Comparison of ENCODE assay signal across 8 cellular contexts in the genomic region with DNA sequence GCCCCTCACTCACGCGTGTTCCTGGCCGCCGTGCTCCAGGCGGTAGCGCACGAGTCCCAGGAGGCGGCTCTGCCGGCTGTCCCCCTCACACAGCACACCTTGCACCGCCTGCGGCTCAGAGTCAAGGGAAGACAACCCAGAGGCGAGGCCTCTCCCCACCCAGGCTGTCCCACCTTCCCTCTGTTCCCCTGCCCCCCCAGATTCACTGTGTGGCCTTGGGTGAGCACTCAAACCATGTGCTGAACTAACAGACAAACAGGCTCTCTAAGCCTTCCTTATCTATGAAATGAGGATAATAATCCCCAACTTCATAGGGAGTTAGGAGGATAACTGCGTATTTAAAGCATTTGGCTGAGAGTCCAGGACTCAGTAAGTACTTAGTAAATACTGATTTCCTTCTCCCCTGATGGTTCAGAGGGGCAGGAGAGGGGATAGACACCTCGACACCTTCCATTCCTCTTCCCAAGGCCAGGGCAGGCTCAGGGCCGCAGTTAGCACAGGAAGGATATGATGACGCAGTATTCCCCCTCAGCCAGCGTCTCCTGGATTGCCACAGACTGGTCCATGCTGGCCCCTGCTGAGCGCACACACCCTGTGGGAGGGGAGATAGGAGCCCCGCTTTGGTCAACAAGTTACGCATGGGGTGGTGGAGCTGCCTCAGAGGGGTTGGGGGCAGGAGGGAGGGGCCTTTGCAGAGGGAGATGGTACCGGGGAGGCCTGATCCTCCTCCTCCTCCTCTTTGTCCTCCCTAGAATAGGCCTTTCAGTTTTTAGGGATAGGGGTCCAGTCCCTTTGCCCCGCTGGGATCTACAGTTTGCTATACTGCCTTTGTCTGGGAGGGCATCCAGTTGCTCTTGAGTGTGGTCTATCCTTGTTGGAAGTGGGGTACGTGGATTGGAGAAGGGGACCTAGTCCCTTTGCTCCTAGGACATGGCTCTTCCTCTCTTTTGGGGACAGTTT. TPM values are rescaled to one million over a fixed set of nuclear protein-coding genes. Genes with fewer than 3 reads are reported as not detected.
DNase-seq lines count a peak whose midpoint lies in the region; ATAC-seq, FAIRE-seq and TF ChIP-seq lines count a peak whose summit lies in the region.

No MANE protein-coding gene starts in this region.

- no peak for FAIRE-seq in astrocyte (lab: Jason Lieb, UNC)

- peak; percentile 51 for TF ChIP-seq POLR2A in IMR-90 (IDR thresholded peaks at IDR 0.05; ENCODE audit: low read depth, low read length)

- no peak for TF ChIP-seq CTCF in IMR-90 (conservative IDR thresholded peaks at IDR 0.05; ENCODE audit: low read depth, low read length)
- TF ChIP-seq CTCF in astrocyte (IDR thresholded peaks at IDR 0.05; ENCODE audit: insufficient read depth, low read depth, low read length): no peak

- H3K18ac ChIP-seq in IMR-90 (ENCODE audit: low read depth, low read length): peak overlapping the region; percentile 94

- peak overlapping the region; percentile 89 for H3K9ac ChIP-seq in IMR-90 (ENCODE audit: low read depth, low read length)
- H3K9ac ChIP-seq in astrocyte (ENCODE audit: low read length): peak overlapping the region; percentile 83

- peaks cover 11% of the 10 kb centered on the region for H3K4me1 Mint-ChIP-seq in astrocyte (ENCODE audit: low read depth, unreplicated experiment)

- peak; percentile 78 for ATAC-seq in IMR-90 (ENCODE audit: low read depth)
- ATAC-seq in GM21526 (IDR thresholded peaks at IDR 0.05; ENCODE audit: low FRiP score, unreplicated experiment): no peak

- H3K4me2 ChIP-seq in IMR-90 (ENCODE audit: low read depth, low read length): peak overlapping the region; percentile 87
- H3K4me2 ChIP-seq in astrocyte (ENCODE audit: low read length): peak overlapping the region; percentile 93

- CTCF ChIA-PET in IMR-90 (lab: Yijun Ruan, JAX): interaction anchor here (0.9 kb wide), 1 partner anchor 12 kb away, joined by 4 read pairs; no protein-coding TSS in a partner anchor

- H3K9me3 Mint-ChIP-seq in astrocyte (ENCODE audit: unreplicated experiment): no peaks in the 10 kb centered on the region

- peak overlapping the region; percentile 71 for H2BK20ac ChIP-seq in IMR-90 (ENCODE audit: low read depth, low read length)

- no peaks in the 10 kb centered on the region for H3K79me2 ChIP-seq in astrocyte (ENCODE audit: insufficient read depth, low read length)

- H2AK5ac ChIP-seq in IMR-90 (ENCODE audit: low read depth, low read length): peak overlapping the region; percentile 100

- intact Hi-C loops in IMR-90 (cut with micrococcal nuclease): no loop called here

- H3K79me1 ChIP-seq in IMR-90 (ENCODE audit: low read depth in 1 of 2, low read length in 2 of 2): peaks cover 10 to 46% of the 10 kb centered on the region in 2 experiments

- H3K4me1 ChIP-seq in IMR-90 (ENCODE audit: control insufficient read depth, insufficient read depth, low read length) (peaks cover 8% of the 10 kb centered on the region), astrocyte (ENCODE audit: insufficient read depth, low read length) (peaks cover 22% of the 10 kb centered on the region)

- peak overlapping the region; percentile 96 to 98 for H4K8ac ChIP-seq in IMR-90 (ENCODE audit: low read depth in 2 of 2, low read length in 2 of 2)

- H3K4me3 ChIP-seq in IMR-90 (ENCODE audit: insufficient read depth, low read depth, low read length) (peak overlapping the region; percentile 66), astrocyte (ENCODE audit: insufficient read depth, low read depth, low read length) (peak overlapping the region; percentile 69)

- peak overlapping the region; percentile 93 for H2BK120ac ChIP-seq in IMR-90 (ENCODE audit: low read depth, low read length)

- H2AFZ ChIP-seq in IMR-90 (replicated peaks; ENCODE audit: low read length, poor library complexity): peak overlapping the region; percentile 90
- peak overlapping the region; percentile 77 for H2AFZ ChIP-seq in astrocyte (ENCODE audit: low read depth, low read length)

- H3K9me3 ChIP-seq in IMR-90 (ENCODE audit: control insufficient read depth, insufficient read depth, low read length): no peaks in the 10 kb centered on the region
- no peaks in the 10 kb centered on the region for H3K9me3 ChIP-seq in astrocyte (ENCODE audit: insufficient read depth, low read depth, low read length)

- DNase-seq in GM04504 (ENCODE audit: low read depth) (peak; percentile 82), IMR-90 (peak; percentile 95), astrocyte (ENCODE audit: low read depth) (peak; percentile 82), hypothalamus (lab: John Stamatoyannopoulos, UW) (peak in 30 of 51 donors; percentile 7 to 61 (median 31)), pulmonary artery endothelial cell (ENCODE audit: low read depth, low spot score) (peak; percentile 68), GM19238 (ENCODE audit: insufficient read length, low spot score) (no peak)
- DNase-seq in NK-92 treated with Interleukin-12 subunit alpha and Interleukin-12 subunit beta, amount 100 ng/mL, for 24 hours (lab: John Stamatoyannopoulos, UW): no peak

- peak overlapping the region; percentile 98 for H3K23ac ChIP-seq in IMR-90 (ENCODE audit: low read depth, low read length)

- peak overlapping the region; percentile 97 for H3K56ac ChIP-seq in IMR-90 (ENCODE audit: extremely low read depth, insufficient read depth, low read length)

- no peaks in the 10 kb centered on the region for H3K27me3 ChIP-seq in IMR-90 (ENCODE audit: control insufficient read depth, insufficient read depth, low read length)
- H3K27me3 ChIP-seq in astrocyte (ENCODE audit: insufficient read depth, low read length): no peaks in the 10 kb centered on the region

- H4K20me1 ChIP-seq in IMR-90 (ENCODE audit: insufficient read depth, low read length) (no peaks in the 10 kb centered on the region), astrocyte (ENCODE audit: insufficient read depth, low read length) (no peaks in the 10 kb centered on the region)

- H4K91ac ChIP-seq in IMR-90 (ENCODE audit: insufficient read depth, low read depth, low read length): peak overlapping the region; percentile 100

- peaks cover 14% of the 10 kb centered on the region for H3K9me1 ChIP-seq in IMR-90 (ENCODE audit: insufficient read depth, low read length)

- H2AK9ac ChIP-seq in IMR-90 (replicated peaks; ENCODE audit: low read depth, low read length, poor library complexity): peak overlapping the region; percentile 99

- peak overlapping the region; percentile 92 for H4K5ac ChIP-seq in IMR-90 (ENCODE audit: low read depth, low read length)

- no CpG with 5 or more reads among the region's 23 CpGs for WGBS in IMR-90 (ENCODE audit: extremely low coverage in 2 of 2, insufficient read length in 1 of 2), 2 experiments

- dilution Hi-C loops in IMR-90 (cut with HindIII; ENCODE audit: low sequenced_read_pairs, unreplicated experiment): no loop called here

- H3K27ac ChIP-seq in IMR-90 (ENCODE audit: insufficient read depth, low read length) (peak overlapping the region; percentile 88), astrocyte (ENCODE audit: low read depth, low read length) (peak overlapping the region; percentile 87)

- H2BK15ac ChIP-seq in IMR-90 (ENCODE audit: low read depth, low read length): peak overlapping the region; percentile 97; the same call in 2 of the 3 replicates

- no TSS peak for BruUV-seq in IMR-90 (replicated peaks; lab: Mats Ljungman, UMichigan)

- no peak for TF ChIP-seq RAD21 in IMR-90 (IDR thresholded peaks at IDR 0.05; ENCODE audit: low read length)

- in situ Hi-C loops in IMR-90 (cut with MboI; ENCODE audit: low sequenced_read_pairs): no loop called here

- H3K4me3 Mint-ChIP-seq in astrocyte (ENCODE audit: unreplicated experiment): peak overlapping the region; percentile 94

- peaks cover 5% of the 10 kb centered on the region for H3K36me3 Mint-ChIP-seq in astrocyte (ENCODE audit: low read depth, unreplicated experiment)

- H3K14ac ChIP-seq in IMR-90 (replicated peaks; ENCODE audit: low read depth, low read length): peak overlapping the region; percentile 99

- H3K4ac ChIP-seq in IMR-90 (ENCODE audit: low read depth, low read length): peak overlapping the region; percentile 99

- no peaks in the 10 kb centered on the region for H3K27me3 Mint-ChIP-seq in astrocyte (ENCODE audit: low read depth, unreplicated experiment)

- H3K27ac Mint-ChIP-seq in astrocyte (ENCODE audit: unreplicated experiment): peak overlapping the region; percentile 98

- peak overlapping the region; percentile 81 for H2BK5ac ChIP-seq in IMR-90 (ENCODE audit: low read depth, low read length, poor library complexity, severe bottlenecking)

- H3K36me3 ChIP-seq in IMR-90 (ENCODE audit: control insufficient read depth, insufficient read depth, low read length) (peaks cover 17% of the 10 kb centered on the region), astrocyte (ENCODE audit: insufficient read depth, low read length) (no peaks in the 10 kb centered on the region)

- POLR2A ChIA-PET in IMR-90 (lab: Charles Lee; ENCODE audit: unreplicated experiment): no interaction called here

TF ChIP-seq in IMR-90, 13 proteins besides CTCF, POLR2A, EP300 and RAD21 (continues in another document):
- TF ChIP-seq CHD1 (IDR thresholded peaks at IDR 0.05; ENCODE audit: low read depth, low read length) (no peak), RCOR1 (IDR thresholded peaks at IDR 0.05; ENCODE audit: insufficient replicate concordance, low read length) (no peak), MAFK (IDR thresholded peaks at IDR 0.05; ENCODE audit: low read depth, low read length) (0 out of 2 replicates have a peak, but pooled peaks have one; percentile 18)

RNA-seq across cellular contexts. Expression of a gene that starts 0.8 kb away (rescaled TPM):
- total RNA-seq in IMR-90 (2012; rRNA removed) (17.2 and 20.4 TPM in 2 replicates), astrocyte (19.4 and 21.4 TPM in 2 replicates), pulmonary artery endothelial cell (17.9 and 22.0 TPM in 2 replicates)
- 8.0 and 9.4 TPM in 2 replicates for polyA plus RNA-seq in IMR-90 (2012; rRNA removed)
- 4.2 and 4.5 TPM in 2 replicates for polyA plus RNA-seq in IMR-90 (2012; cell fraction: cytosol; rRNA removed)
- polyA plus RNA-seq in IMR-90 (2012; cell fraction: nucleus; rRNA removed; ENCODE audit: low replicate concordance): 11.0 and 21.5 TPM in 2 replicates

RNA-seq across cellular contexts. Expression of a gene that starts 43.8 kb away (rescaled TPM):
- total RNA-seq in IMR-90 (2012; rRNA removed): 90.0 and 109 TPM in 2 replicates
- 35.7 and 39.9 TPM in 2 replicates for polyA plus RNA-seq in IMR-90 (2012; rRNA removed)
- polyA plus RNA-seq in IMR-90 (2012; cell fraction: cytosol; rRNA removed): 7.2 and 42.6 TPM in 2 replicates
- polyA plus RNA-seq in IMR-90 (2012; cell fraction: nucleus; rRNA removed; ENCODE audit: low replicate concordance): 10.4 and 48.2 TPM in 2 replicates
- total RNA-seq in astrocyte: 66.5 and 76.8 TPM in 2 replicates
- total RNA-seq in pulmonary artery endothelial cell: 112 and 137 TPM in 2 replicates

RNA-seq across cellular contexts. Expression of a gene that starts 59.3 kb away (rescaled TPM):
- total RNA-seq in IMR-90 (2012; rRNA removed) (7.2 and 11.5 TPM in 2 replicates), astrocyte (107 and 116 TPM in 2 replicates), pulmonary artery endothelial cell (13.9 and 14.4 TPM in 2 replicates)
- polyA plus RNA-seq in IMR-90 (2012; rRNA removed): 26.0 and 27.1 TPM in 2 replicates
- polyA plus RNA-seq in IMR-90 (2012; cell fraction: cytosol; rRNA removed): 25.2 and 47.0 TPM in 2 replicates
- polyA plus RNA-seq in IMR-90 (2012; cell fraction: nucleus; rRNA removed; ENCODE audit: low replicate concordance): 24.2 and 52.9 TPM in 2 replicates

Comparison
In these comparisons a context has a peak if more than half of its experiments do, and no peak if none do; other contexts are left out.
1. DNase-seq: peak in GM04504 (single experiment), IMR-90 (single experiment), astrocyte (single experiment), hypothalamus (30 of 51) and pulmonary artery endothelial cell (single experiment); none in NK-92 treated with Interleukin-12 subunit alpha and Interleukin-12 subunit beta, amount 100 ng/mL, for 24 hours (single experiment) and GM19238 (single experiment).